In the genomic region with DNA sequence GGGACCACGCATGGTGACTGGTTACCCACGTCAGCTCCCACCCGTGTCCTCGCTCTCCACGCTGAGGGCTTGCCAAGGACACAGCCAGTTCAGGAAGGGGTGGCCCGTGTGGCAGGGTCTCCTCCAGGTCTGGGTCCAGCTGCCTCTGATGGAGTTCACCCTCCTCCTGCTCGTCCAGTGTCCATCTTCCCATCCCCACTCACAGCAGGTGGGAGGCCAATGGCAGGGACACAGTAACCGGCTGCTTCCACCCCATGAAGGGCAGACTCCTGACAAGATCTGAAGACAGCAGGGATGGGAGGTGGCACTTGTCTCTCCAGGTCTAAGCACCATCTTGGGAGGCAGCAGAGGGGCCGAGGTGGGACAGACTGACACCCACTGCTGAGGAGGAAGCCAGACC, we compare ENCODE assay signal across 20 cellular contexts.
"Had no signal": no experiment of that assay in that cellular context is flagged by ENCODE, and none has a peak within 500 bp of the region (broad histone marks: within the 10 kb centered on the region; RNA-seq: fewer than 3 reads in every experiment).

No MANE protein-coding gene starts in this region.

- H3K27me3 ChIP-seq: heart left ventricle, neural progenitor cell, transverse colon had no signal

- H3K9me3 Mint-ChIP-seq: stimulated activated naive CD8-positive, alpha-beta T cell treated with anti-CD3 and anti-CD28 coated beads, Interleukin-15, amount 100 ng/mL, for 72 hours had no signal

- H3K27ac Mint-ChIP-seq: activated naive CD4-positive, alpha-beta T cell treated with anti-CD3 and anti-CD28 coated beads, Interleukin-2, amount 50 U/mL, for 72 hours; brain; mesothelial cell of epicardium; naive thymus-derived CD8-positive, alpha-beta T cell; neural progenitor cell; stimulated activated naive CD8-positive, alpha-beta T cell treated with anti-CD3 and anti-CD28 coated beads, Interleukin-15, amount 100 ng/mL, for 72 hours; T-helper 1 cell treated with Interleukin-12 subunit alpha and Interleukin-12 subunit beta and Interleukin-4 antibody, amounts not matched to agents 30 μg/mL and 1 μg/mL, for 36 hours had no signal

- DNase-seq: activated CD4-positive, alpha-beta T cell treated with anti-CD3 and anti-CD28 coated beads for 4 hours; activated CD4-positive, CD25-positive, alpha-beta regulatory T cell; activated CD8-positive, alpha-beta memory T cell treated with anti-CD3 and anti-CD28 coated beads for 24 hours; caudate nucleus; esophagus squamous epithelium; left colon; SHP77; stimulated activated CD4-positive, alpha-beta T cell treated with anti-CD3 and anti-CD28 coated beads, Interleukin-12 subunit alpha, Interleukin-12 subunit beta, amount 100 ng/mL, for 4 hours; stimulated activated CD4-positive, alpha-beta T cell treated with anti-CD3 and anti-CD28 coated beads, Interleukin-1b, Interleukin-23, amount 100 ng/mL, for 48 hours; stimulated activated naive CD8-positive, alpha-beta T cell treated with anti-CD3 and anti-CD28 coated beads, Interleukin-15, amount 100 ng/mL, for 72 hours; transverse colon had no signal

- H3K4me1 ChIP-seq: esophagus squamous epithelium, neural progenitor cell, prostate gland, transverse colon had no signal

- H3K27ac ChIP-seq: esophagus squamous epithelium, heart left ventricle, neural progenitor cell, prostate gland, transverse colon had no signal

- H3K4me1 Mint-ChIP-seq: brain; mesothelial cell of epicardium; naive thymus-derived CD8-positive, alpha-beta T cell; neural progenitor cell; stimulated activated naive CD8-positive, alpha-beta T cell treated with anti-CD3 and anti-CD28 coated beads, Interleukin-15, amount 100 ng/mL, for 72 hours had no signal

- H3K9me3 ChIP-seq: prostate gland had no signal

- H2AFZ ChIP-seq: neural progenitor cell had no signal

- H3K9ac ChIP-seq: neural progenitor cell had no signal

- H3K4me3 ChIP-seq: esophagus squamous epithelium, heart left ventricle, neural progenitor cell, prostate gland, transverse colon had no signal

- H3K36me3 ChIP-seq: esophagus squamous epithelium, heart left ventricle, neural progenitor cell, prostate gland, transverse colon had no signal

- H3K36me3 Mint-ChIP-seq: mesothelial cell of epicardium, neural progenitor cell had no signal

- H3K27me3 Mint-ChIP-seq: stimulated activated naive CD8-positive, alpha-beta T cell treated with anti-CD3 and anti-CD28 coated beads, Interleukin-15, amount 100 ng/mL, for 72 hours had no signal

- H3K4me2 ChIP-seq: neural progenitor cell had no signal

- H3K4me3 Mint-ChIP-seq: brain; mesothelial cell of epicardium; neural progenitor cell; stimulated activated naive CD8-positive, alpha-beta T cell treated with anti-CD3 and anti-CD28 coated beads, Interleukin-15, amount 100 ng/mL, for 72 hours; T-helper 1 cell treated with Interleukin-12 subunit alpha and Interleukin-12 subunit beta and Interleukin-4 antibody, amounts not matched to agents 30 μg/mL and 1 μg/mL, for 36 hours had no signal

- ATAC-seq: activated naive CD4-positive, alpha-beta T cell treated with anti-CD3 and anti-CD28 coated beads, Interleukin-2, amount 50 U/mL, for 72 hours; heart left ventricle; left colon; naive thymus-derived CD8-positive, alpha-beta T cell; right cardiac atrium; stimulated activated naive CD8-positive, alpha-beta T cell treated with anti-CD3 and anti-CD28 coated beads, Interleukin-15, amount 100 ng/mL, for 72 hours had no signal
